Comparison of ENCODE assay signal across 8 cellular contexts in the genomic region with DNA sequence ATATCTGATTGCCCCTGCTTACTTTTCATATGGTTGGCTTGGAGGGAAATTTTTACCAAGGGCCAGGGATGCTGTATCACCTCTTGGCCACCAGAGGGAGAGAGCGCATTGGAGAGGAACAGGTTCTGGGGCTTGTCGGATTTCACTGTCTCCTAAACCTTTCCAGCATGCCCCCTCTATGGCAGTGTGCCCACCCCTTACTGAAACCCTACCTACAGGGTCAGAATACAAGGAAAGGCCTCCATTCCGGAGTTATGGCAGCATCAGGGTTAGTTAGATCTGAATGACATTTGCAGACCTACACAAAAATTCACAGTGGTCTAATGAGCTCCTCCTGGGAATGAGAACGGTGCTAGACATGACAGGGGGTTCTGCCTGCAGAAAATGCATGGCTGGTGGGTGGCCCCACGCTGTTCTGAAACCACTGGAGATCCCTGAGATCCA. TPM values are rescaled to one million over a fixed set of nuclear protein-coding genes. Genes with fewer than 3 reads are reported as not detected.
A peak's percentile ranks its signal among the peaks of the same experiment; 100 is the strongest.
DNase-seq lines count a peak whose midpoint lies in the region; ATAC-seq, FAIRE-seq and TF ChIP-seq lines count a peak whose summit lies in the region.

No MANE protein-coding gene starts in this region.

- peak; percentile 99 for TF ChIP-seq CTCF in AG10803 (conservative IDR thresholded peaks at IDR 0.05; ENCODE audit: low read length)
- TF ChIP-seq CTCF in left ventricle myocardium inferior (IDR thresholded peaks at IDR 0.05; ENCODE audit: borderline replicate concordance) = peak; percentile 97

- 4 to 12% (median 7%) methylated on average over 5 of the region's 5 CpGs for WGBS in small intestine, 3 donors

- intact Hi-C loops in left ventricle myocardium inferior (cut with micrococcal nuclease) = no loop called here

- H3K9me3 ChIP-seq in left ventricle myocardium inferior (replicated peaks) (no peaks in the 10 kb centered on the region), small intestine (ENCODE audit: control insufficient read depth, low read depth) (no peaks in the 10 kb centered on the region)

- H3K36me3 ChIP-seq in left ventricle myocardium inferior (no peaks in the 10 kb centered on the region), small intestine (ENCODE audit: control insufficient read depth in 2 of 2, insufficient read depth in 2 of 2, low read length in 2 of 2) (no peaks in the 10 kb centered on the region)

- H3K27ac ChIP-seq in left ventricle myocardium inferior (replicated peaks) (no peak overlapping the region), small intestine (ENCODE audit: low read depth in 1 of 2, low read length in 1 of 2) (no peak overlapping the region)

- peaks cover 14% of the 10 kb centered on the region for H3K4me1 ChIP-seq in left ventricle myocardium inferior
- H3K4me1 ChIP-seq in small intestine (ENCODE audit: control insufficient read depth in 2 of 2, insufficient read depth in 1 of 2, low read depth in 1 of 2, low read length in 1 of 2) = peaks cover 6 to 11% of the 10 kb centered on the region in 2 donors

- ATAC-seq in GM18519 (IDR thresholded peaks at IDR 0.05; ENCODE audit: low FRiP score, unreplicated experiment) = peak; percentile 46
- ATAC-seq in GM19328 (IDR thresholded peaks at IDR 0.05; ENCODE audit: unreplicated experiment) = no peak

- DNase-seq in AG10803 (ENCODE audit: low read depth) (peak; percentile 51), HT-29 (ENCODE audit: low spot score) (peak; percentile 41), OCI-M1 (lab: John Stamatoyannopoulos, UW) (peak; percentile 82), left ventricle myocardium inferior (no peak), small intestine (peak; percentile 58)
- DNase-seq in activated effector memory CD4-positive, alpha-beta T cell treated with anti-CD3 and anti-CD28 coated beads, Interleukin-2, amount 50 U/mL, for 16 hours = peak; percentile 73

- H3K4me3 ChIP-seq in AG10803 (ENCODE audit: low read length) = no peak overlapping the region
- H3K4me3 ChIP-seq in left ventricle myocardium inferior = no peak overlapping the region
- H3K4me3 ChIP-seq in small intestine (ENCODE audit: low read depth in 1 of 2, low read length in 2 of 2) = no peak overlapping the region

- no peak for FAIRE-seq in small intestine (lab: Jason Lieb, UNC)

- H3K27me3 ChIP-seq in left ventricle myocardium inferior (ENCODE audit: low read depth) (peaks cover 4% of the 10 kb centered on the region), small intestine (ENCODE audit: control insufficient read depth in 2 of 2, insufficient read depth in 2 of 2, low read length in 2 of 2) (no peaks in the 10 kb centered on the region)

RNA-seq across cellular contexts. Expression of gene SLC14A2, which starts 5.8 kb away (rescaled TPM):
- not detected in 2 replicates for total RNA-seq in HT-29 (2014; rRNA removed; shearing (Covaris generic))
- total RNA-seq in left ventricle myocardium inferior = 0.05 TPM
- polyA plus RNA-seq in small intestine = 1 to 10 TPM in 1 of 3 donors, under 1 TPM in 2; 0.04 to 1.8 (median 0.81) TPM
